ENCODE assay signal across 19 cellular contexts in genomic region chrX:41981481-41982013, GRCh38. TPM values are rescaled to one million over a fixed set of nuclear protein-coding genes. Genes with fewer than 3 reads are reported as not detected.
DNase-seq lines count a peak whose midpoint lies in the region; ATAC-seq, FAIRE-seq and TF ChIP-seq lines count a peak whose summit lies in the region.
"Had no signal": no experiment of that assay in that cellular context is flagged by ENCODE, and none has a peak within 500 bp of the region (broad histone marks: within the 10 kb centered on the region; RNA-seq: fewer than 3 reads in every experiment).

No MANE protein-coding gene starts in this region.

- H3K36me3 Mint-ChIP-seq in astrocyte (ENCODE audit: low read depth, unreplicated experiment), result no peaks in the 10 kb centered on the region
- H3K36me3 Mint-ChIP-seq in stimulated activated effector memory CD8-positive, alpha-beta T cell treated with anti-CD3 and anti-CD28 coated beads, Interleukin-12 subunit alpha, Interleukin-12 subunit beta, amount 100 ng/mL, for 72 hours, result no peaks in the 10 kb centered on the region
- H3K36me3 Mint-ChIP-seq: CD14-positive monocyte had no signal

- H4K20me1 ChIP-seq in astrocyte (ENCODE audit: insufficient read depth, low read length), result no peaks in the 10 kb centered on the region
- H4K20me1 ChIP-seq in MM.1S (ENCODE audit: insufficient read depth, low read length), result no peaks in the 10 kb centered on the region

- no peaks in the 10 kb centered on the region for H3K4me1 Mint-ChIP-seq in astrocyte (ENCODE audit: low read depth, unreplicated experiment)
- peaks cover 7% of the 10 kb centered on the region for H3K4me1 Mint-ChIP-seq in stimulated activated effector memory CD8-positive, alpha-beta T cell treated with anti-CD3 and anti-CD28 coated beads, Interleukin-12 subunit alpha, Interleukin-12 subunit beta, amount 100 ng/mL, for 72 hours
- H3K4me1 Mint-ChIP-seq: CD14-positive monocyte had no signal

- H2AFZ ChIP-seq in astrocyte (ENCODE audit: low read depth, low read length), result no peak overlapping the region
- no peak overlapping the region for H2AFZ ChIP-seq in MM.1S (ENCODE audit: low read length)
- H2AFZ ChIP-seq: GM23248 had no signal

- H3K27ac Mint-ChIP-seq in astrocyte (ENCODE audit: unreplicated experiment), result no peak overlapping the region
- H3K27ac Mint-ChIP-seq in stimulated activated effector memory CD8-positive, alpha-beta T cell treated with anti-CD3 and anti-CD28 coated beads, Interleukin-12 subunit alpha, Interleukin-12 subunit beta, amount 100 ng/mL, for 72 hours, result no peak overlapping the region
- H3K27ac Mint-ChIP-seq: CD14-positive monocyte had no signal

- no peak overlapping the region for H3K4me2 ChIP-seq in astrocyte (ENCODE audit: low read length)
- no peak overlapping the region for H3K4me2 ChIP-seq in MM.1S (ENCODE audit: low read depth, low read length)

- no peaks in the 10 kb centered on the region for H3K9me3 Mint-ChIP-seq in astrocyte (ENCODE audit: unreplicated experiment)
- H3K9me3 Mint-ChIP-seq in stimulated activated effector memory CD8-positive, alpha-beta T cell treated with anti-CD3 and anti-CD28 coated beads, Interleukin-12 subunit alpha, Interleukin-12 subunit beta, amount 100 ng/mL, for 72 hours, result no peaks in the 10 kb centered on the region

- H3K4me3 ChIP-seq in astrocyte (ENCODE audit: insufficient read depth, low read depth, low read length) (no peak overlapping the region), MM.1S (ENCODE audit: low read length) (no peak overlapping the region)
- H3K4me3 ChIP-seq: GM23248, SJSA1 had no signal

- H3K27me3 ChIP-seq in astrocyte (ENCODE audit: insufficient read depth, low read length) (no peaks in the 10 kb centered on the region), MM.1S (replicated peaks; ENCODE audit: insufficient read depth, low read length) (no peaks in the 10 kb centered on the region)
- H3K27me3 ChIP-seq: SJSA1 had no signal

- H3K9me3 ChIP-seq in astrocyte (ENCODE audit: insufficient read depth, low read depth, low read length) (no peaks in the 10 kb centered on the region), MM.1S (replicated peaks; ENCODE audit: insufficient read depth, low read length) (no peaks in the 10 kb centered on the region)
- H3K9me3 ChIP-seq: SJSA1 had no signal

- H3K27ac ChIP-seq in astrocyte (ENCODE audit: low read depth, low read length) (no peak overlapping the region), MM.1S (ENCODE audit: low read length) (no peak overlapping the region)
- H3K27ac ChIP-seq: GM23248, HL-60, SJSA1 had no signal

- H3K27me3 Mint-ChIP-seq in astrocyte (ENCODE audit: low read depth, unreplicated experiment), result peaks cover 3% of the 10 kb centered on the region

- no peaks in the 10 kb centered on the region for H3K4me1 ChIP-seq in astrocyte (ENCODE audit: insufficient read depth, low read length)
- no peaks in the 10 kb centered on the region for H3K4me1 ChIP-seq in MM.1S (ENCODE audit: low read length)
- H3K4me1 ChIP-seq: SJSA1 had no signal

- no peak overlapping the region for H3K9ac ChIP-seq in astrocyte (ENCODE audit: low read length)
- no peak overlapping the region for H3K9ac ChIP-seq in MM.1S (ENCODE audit: low read length)
- H3K9ac ChIP-seq: GM23248 had no signal

- DNase-seq in EH (ENCODE audit: low read depth) (peak; percentile 6), KBM-7 (peak; percentile 16), astrocyte (ENCODE audit: low read depth) (peak; percentile 6), renal cortical epithelial cell (ENCODE audit: low read depth) (peak; percentile 17), MM.1S (no peak)
- no peak for DNase-seq in stimulated activated effector memory CD8-positive, alpha-beta T cell treated with anti-CD3 and anti-CD28 coated beads, Interleukin-12 subunit alpha, Interleukin-12 subunit beta, amount 100 ng/mL, for 72 hours (ENCODE audit: low spot score in 2 of 2)
- DNase-seq: DND-41, GDM1, GM23248, NCI-H1436, NCI-H1930, NCI-H345, NCI-H526 had no signal

- in situ Hi-C loops in KBM-7 (cut with MboI; ENCODE audit: low pct_unique_long_range_greater_than_20kb, low sequenced_read_pairs), result no loop called here

- no peaks in the 10 kb centered on the region for H3F3A ChIP-seq in MM.1S (ENCODE audit: insufficient read depth, low read length)

- H3K79me2 ChIP-seq in astrocyte (ENCODE audit: insufficient read depth, low read length), result no peaks in the 10 kb centered on the region
- H3K79me2 ChIP-seq in MM.1S (ENCODE audit: low read length), result no peaks in the 10 kb centered on the region

- TF ChIP-seq CTCF in astrocyte (IDR thresholded peaks at IDR 0.05; ENCODE audit: insufficient read depth, low read depth, low read length), result no peak
- TF ChIP-seq CTCF in MM.1S (IDR thresholded peaks at IDR 0.05; ENCODE audit: low read length), result no peak

- H3K36me3 ChIP-seq in astrocyte (ENCODE audit: insufficient read depth, low read length) (no peaks in the 10 kb centered on the region), MM.1S (replicated peaks; ENCODE audit: insufficient read depth, low read length) (no peaks in the 10 kb centered on the region)
- H3K36me3 ChIP-seq: SJSA1 had no signal

- H3K9me2 ChIP-seq in MM.1S (replicated peaks; ENCODE audit: insufficient read depth, low read length), result no peaks in the 10 kb centered on the region

- H3K4me3 Mint-ChIP-seq in astrocyte (ENCODE audit: unreplicated experiment), result no peak overlapping the region
- H3K4me3 Mint-ChIP-seq in stimulated activated effector memory CD8-positive, alpha-beta T cell treated with anti-CD3 and anti-CD28 coated beads, Interleukin-12 subunit alpha, Interleukin-12 subunit beta, amount 100 ng/mL, for 72 hours, result no peak overlapping the region
- H3K4me3 Mint-ChIP-seq: CD14-positive monocyte had no signal

- ATAC-seq in GM18867 (IDR thresholded peaks at IDR 0.05; ENCODE audit: unreplicated experiment), result no peak
- ATAC-seq in stimulated activated effector memory CD8-positive, alpha-beta T cell treated with anti-CD3 and anti-CD28 coated beads, Interleukin-12 subunit alpha, Interleukin-12 subunit beta, amount 100 ng/mL, for 72 hours, result no peak
- ATAC-seq: HCT116, Panc1 had no signal

- peak; percentile 39 for FAIRE-seq in astrocyte (lab: Jason Lieb, UNC)

RNA-seq across cellular contexts. Expression of gene CASK, which starts 58.2 kb away (rescaled TPM):
- total RNA-seq in astrocyte, result 91.5 and 99.3 TPM in 2 replicates
- total RNA-seq in renal cortical epithelial cell, result 178 and 202 TPM in 2 replicates

Comparison
In these comparisons a context has a peak if more than half of its experiments do, and no peak if none do; other contexts are left out.
1. DNase-seq: peak in EH (single experiment), KBM-7 (single experiment), astrocyte (single experiment) and renal cortical epithelial cell (single experiment); none in MM.1S (single experiment) and stimulated activated effector memory CD8-positive, alpha-beta T cell treated with anti-CD3 and anti-CD28 coated beads, Interleukin-12 subunit alpha, Interleukin-12 subunit beta, amount 100 ng/mL, for 72 hours (0 of 2).